Comparison of ENCODE assay signal across 16 cellular contexts in the genomic region with DNA sequence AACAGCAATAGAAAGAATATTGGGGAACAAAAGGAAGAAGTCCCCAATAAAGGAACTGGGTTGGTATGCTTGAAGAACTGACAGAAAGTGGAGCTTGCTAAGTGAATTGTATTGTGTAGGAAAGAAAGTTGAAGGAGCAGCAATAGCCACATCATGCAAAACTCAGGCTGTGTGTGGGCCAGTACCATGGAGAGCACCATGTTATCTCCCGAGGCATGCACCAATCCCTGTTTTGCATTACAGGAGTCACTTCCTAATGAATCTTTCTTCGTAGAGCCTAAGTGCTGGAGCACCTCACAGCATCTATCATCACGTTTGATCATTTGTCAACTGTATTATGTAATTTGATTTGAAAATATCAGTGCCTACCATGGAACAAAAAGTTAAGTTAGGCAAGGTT.
DNase-seq lines count a peak whose midpoint lies in the region; ATAC-seq, FAIRE-seq and TF ChIP-seq lines count a peak whose summit lies in the region.
"Had no signal": no experiment of that assay in that cellular context is flagged by ENCODE, and none has a peak within 500 bp of the region (broad histone marks: within the 10 kb centered on the region; RNA-seq: fewer than 3 reads in every experiment).

No MANE protein-coding gene starts in this region.

- H3K36me3 ChIP-seq in cardiac muscle cell (no peaks in the 10 kb centered on the region), heart right ventricle (no peaks in the 10 kb centered on the region), astrocyte (ENCODE audit: insufficient read depth, low read length) (no peaks in the 10 kb centered on the region)
- no peaks in the 10 kb centered on the region for H3K36me3 ChIP-seq in CD4-positive, alpha-beta memory T cell (ENCODE audit: insufficient read depth, low read length)

- H3K4me3 Mint-ChIP-seq in astrocyte (ENCODE audit: unreplicated experiment), result no peak overlapping the region
- H3K4me3 Mint-ChIP-seq in CD4-positive, alpha-beta memory T cell, result no peak overlapping the region
- H3K4me3 Mint-ChIP-seq: naive B cell had no signal

- no peaks in the 10 kb centered on the region for H4K20me1 ChIP-seq in astrocyte (ENCODE audit: insufficient read depth, low read length)

- H3K4me3 ChIP-seq in cardiac muscle cell, result no peak overlapping the region
- H3K4me3 ChIP-seq in heart right ventricle, result no peak overlapping the region
- no peak overlapping the region for H3K4me3 ChIP-seq in astrocyte (ENCODE audit: insufficient read depth, low read depth, low read length)
- no peak overlapping the region for H3K4me3 ChIP-seq in CD4-positive, alpha-beta memory T cell (ENCODE audit: low read length in 2 of 2)
- H3K4me3 ChIP-seq: testis had no signal

- no peaks in the 10 kb centered on the region for H3K36me3 Mint-ChIP-seq in astrocyte (ENCODE audit: low read depth, unreplicated experiment)
- no peaks in the 10 kb centered on the region for H3K36me3 Mint-ChIP-seq in CD4-positive, alpha-beta memory T cell
- H3K36me3 Mint-ChIP-seq: naive B cell had no signal

- 2 to 7% methylated on average over 3 of the region's 3 CpGs for WGBS in heart right ventricle, 2 donors

- DNase-seq in cardiac muscle cell (ENCODE audit: low read depth in 1 of 2, low spot score in 1 of 2), result peak; percentile 27 to 83
- DNase-seq in heart right ventricle, result no peak
- peak; percentile 12 for DNase-seq in astrocyte (ENCODE audit: low read depth)
- DNase-seq in iPS-NIHi11 (ENCODE audit: low spot score), result peak; percentile 67
- no peak for DNase-seq in CD4-positive, alpha-beta memory T cell
- no peak for DNase-seq in occipital lobe (lab: John Stamatoyannopoulos, UW)
- DNase-seq in HuH-7 (ENCODE audit: low spot score), result no peak
- no peak for DNase-seq in GM19240 (ENCODE audit: insufficient read length, low spot score)
- DNase-seq: activated CD8-positive, alpha-beta memory T cell treated with anti-CD3 and anti-CD28 coated beads, Interleukin-2, amount 50 U/mL, for 4 hours; naive B cell; NCI-H2227 treated with DMSO at 0.1 percent for 48 hours; T1000; testis had no signal

- no peak overlapping the region for H2AFZ ChIP-seq in astrocyte (ENCODE audit: low read depth, low read length)

- H3K9me3 ChIP-seq in cardiac muscle cell (ENCODE audit: low read depth) (no peaks in the 10 kb centered on the region), heart right ventricle (no peaks in the 10 kb centered on the region), astrocyte (ENCODE audit: insufficient read depth, low read depth, low read length) (no peaks in the 10 kb centered on the region)
- H3K9me3 ChIP-seq in CD4-positive, alpha-beta memory T cell (ENCODE audit: control insufficient read depth in 1 of 2, low read length in 2 of 2), result no peaks in the 10 kb centered on the region
- H3K9me3 ChIP-seq: testis had no signal

- H3K4me2 ChIP-seq in astrocyte (ENCODE audit: low read length), result no peak overlapping the region
- H3K4me2 ChIP-seq: KMS-11 had no signal

- TF ChIP-seq CTCF in cardiac muscle cell (IDR thresholded peaks at IDR 0.05; ENCODE audit: low read depth, low read length) (no peak), heart right ventricle (IDR thresholded peaks at IDR 0.05) (no peak), astrocyte (IDR thresholded peaks at IDR 0.05; ENCODE audit: insufficient read depth, low read depth, low read length) (no peak)

- H3K4me1 Mint-ChIP-seq in astrocyte (ENCODE audit: low read depth, unreplicated experiment), result no peaks in the 10 kb centered on the region
- no peaks in the 10 kb centered on the region for H3K4me1 Mint-ChIP-seq in CD4-positive, alpha-beta memory T cell
- H3K4me1 Mint-ChIP-seq: naive B cell had no signal

- no peak for ATAC-seq in heart right ventricle
- ATAC-seq: Panc1 had no signal

- H3K27me3 ChIP-seq in cardiac muscle cell (no peaks in the 10 kb centered on the region), heart right ventricle (peaks cover 0 to 11% (median 0%) of the 10 kb centered on the region in 7 donors), astrocyte (ENCODE audit: insufficient read depth, low read length) (no peaks in the 10 kb centered on the region)
- H3K27me3 ChIP-seq in CD4-positive, alpha-beta memory T cell (ENCODE audit: insufficient read depth, low read length), result no peaks in the 10 kb centered on the region
- H3K27me3 ChIP-seq: testis had no signal

- intact Hi-C loops in heart right ventricle (cut with DNase I), result no loop called here
- intact Hi-C loops in CD4-positive, alpha-beta memory T cell (cut with micrococcal nuclease), result no loop called here

- no peak for FAIRE-seq in astrocyte (lab: Jason Lieb, UNC)
- FAIRE-seq: endometrium had no signal

- CTCF ChIA-PET in CD4-positive, alpha-beta memory T cell (lab: Charles Lee; ENCODE audit: partially characterized antibody), result no interaction called here

- no peaks in the 10 kb centered on the region for H3K79me2 ChIP-seq in astrocyte (ENCODE audit: insufficient read depth, low read length)

- H3K27ac Mint-ChIP-seq in astrocyte (ENCODE audit: unreplicated experiment), result no peak overlapping the region
- H3K27ac Mint-ChIP-seq in CD4-positive, alpha-beta memory T cell, result no peak overlapping the region
- H3K27ac Mint-ChIP-seq: naive B cell had no signal

- no peak overlapping the region for H3K9ac ChIP-seq in astrocyte (ENCODE audit: low read length)
- H3K9ac ChIP-seq: KMS-11 had no signal

- no peaks in the 10 kb centered on the region for H3K4me1 ChIP-seq in cardiac muscle cell (ENCODE audit: low read depth)
- no peaks in the 10 kb centered on the region for H3K4me1 ChIP-seq in heart right ventricle
- H3K4me1 ChIP-seq in astrocyte (ENCODE audit: insufficient read depth, low read length), result no peaks in the 10 kb centered on the region
- H3K4me1 ChIP-seq in CD4-positive, alpha-beta memory T cell (ENCODE audit: insufficient read depth, low read length), result no peaks in the 10 kb centered on the region
- H3K4me1 ChIP-seq: testis had no signal

- POLR2A ChIA-PET in CD4-positive, alpha-beta memory T cell (lab: Charles Lee; ENCODE audit: partially characterized antibody), result no interaction called here

- no peaks in the 10 kb centered on the region for H3K9me3 Mint-ChIP-seq in astrocyte (ENCODE audit: unreplicated experiment)
- peaks cover 0 to 2% (median 0%) of the 10 kb centered on the region in 8 donors for H3K9me3 Mint-ChIP-seq in CD4-positive, alpha-beta memory T cell

- H3K27me3 Mint-ChIP-seq in astrocyte (ENCODE audit: low read depth, unreplicated experiment), result peaks cover 3% of the 10 kb centered on the region
- peaks cover 10% of the 10 kb centered on the region in 2 donors for H3K27me3 Mint-ChIP-seq in CD4-positive, alpha-beta memory T cell

- H3K27ac ChIP-seq in cardiac muscle cell (no peak overlapping the region), heart right ventricle (no peak overlapping the region), astrocyte (ENCODE audit: low read depth, low read length) (no peak overlapping the region)
- H3K27ac ChIP-seq in CD4-positive, alpha-beta memory T cell (ENCODE audit: low read depth, low read length), result no peak overlapping the region
- H3K27ac ChIP-seq: KMS-11, testis had no signal

Comparison
In these comparisons a context has a peak if more than half of its experiments do, and no peak if none do; other contexts are left out.
1. DNase-seq: peak in cardiac muscle cell (2 of 2), astrocyte (single experiment) and iPS-NIHi11 (single experiment); none in heart right ventricle (0 of 2), CD4-positive, alpha-beta memory T cell (0 of 5), occipital lobe (single experiment), HuH-7 (single experiment) and GM19240 (single experiment).